In the genomic region with DNA sequence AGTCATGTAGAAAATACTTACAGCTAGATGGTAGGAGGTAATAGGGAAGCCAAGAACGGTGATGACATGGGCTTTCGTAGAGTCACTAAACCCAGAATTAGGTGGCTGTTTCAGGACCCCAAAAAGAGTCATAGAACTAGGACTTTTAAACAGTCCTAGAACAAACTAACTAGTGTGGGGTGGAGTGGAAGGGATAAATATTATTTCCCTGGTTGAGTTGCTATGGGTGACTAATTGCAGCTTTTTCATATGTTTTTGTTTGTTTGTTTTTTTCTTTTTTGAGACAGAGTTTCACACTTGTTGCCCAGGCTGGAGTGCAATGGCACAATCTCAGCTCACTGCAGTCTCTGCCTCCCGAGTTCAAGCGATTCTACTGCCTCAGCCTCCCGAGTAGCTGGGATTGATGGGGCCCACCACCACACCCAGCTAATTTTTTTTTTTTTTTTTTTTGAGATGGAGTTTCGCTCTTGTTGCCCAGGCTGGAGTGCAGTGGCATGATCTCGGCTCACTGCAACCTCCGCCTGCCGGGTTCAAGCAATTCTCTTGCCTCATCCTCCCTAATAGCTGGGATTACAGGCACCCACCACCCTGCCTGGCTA, we compare ENCODE assay signal across 8 cellular contexts.
A peak's percentile ranks its signal among the peaks of the same experiment; 100 is the strongest.
DNase-seq lines count a peak whose midpoint lies in the region; FAIRE-seq and TF ChIP-seq lines count a peak whose summit lies in the region.
"Not testable (repeated sequence)": the region's sequence is repeated elsewhere in the genome, so short reads cannot be mapped to it uniquely, and the experiment has no call there.

No MANE protein-coding gene starts in this region.

- H3K4me3 ChIP-seq in ACC112 (ENCODE audit: low read depth, low read length); keratinocyte (ENCODE audit: control insufficient read depth in 2 of 3, extremely low read depth in 1 of 3, insufficient read depth in 2 of 3, low read depth in 1 of 3, low read length in 3 of 3); trophoblast cell (ENCODE audit: low read depth, low read length): not testable (repeated sequence)

- H2BK12ac ChIP-seq in trophoblast cell (ENCODE audit: low read length) = not testable (repeated sequence)

- not testable (repeated sequence) for H3K9me3 ChIP-seq in keratinocyte (ENCODE audit: control insufficient read depth, low read depth, low read length); trophoblast cell (ENCODE audit: insufficient read depth, low read depth, low read length)

- not testable (repeated sequence) for H4K20me1 ChIP-seq in keratinocyte (ENCODE audit: control insufficient read depth, extremely low read depth, insufficient read depth, low read length)

- H3K23ac ChIP-seq in trophoblast cell (ENCODE audit: low read length) = not testable (repeated sequence)

- H2AFZ ChIP-seq in ACC112 (ENCODE audit: low read length, unreplicated experiment); keratinocyte (ENCODE audit: control insufficient read depth, low read length); trophoblast cell (ENCODE audit: insufficient read depth, low read length, poor library complexity): not testable (repeated sequence)

- H2BK120ac ChIP-seq in trophoblast cell (ENCODE audit: insufficient read depth, low read length, poor library complexity) = not testable (repeated sequence)

- not testable (repeated sequence) for H3K4me1 ChIP-seq in ACC112 (ENCODE audit: control insufficient read depth, insufficient read depth, low read length, unreplicated experiment); trophoblast cell (ENCODE audit: control insufficient read depth in 1 of 2, insufficient read depth in 2 of 2, low read length in 2 of 2)
- peaks cover 12% of the 10 kb centered on the region for H3K4me1 ChIP-seq in keratinocyte (ENCODE audit: control insufficient read depth, extremely low read depth, insufficient read depth, low read length)

- H3K27ac Mint-ChIP-seq in chondrocyte (ENCODE audit: unreplicated experiment) = peak overlapping the region; percentile 5

- not testable (repeated sequence) for H3K4me3 Mint-ChIP-seq in chondrocyte (ENCODE audit: unreplicated experiment)

- H3K36me3 ChIP-seq in ACC112 (ENCODE audit: insufficient read depth, low read length); keratinocyte (ENCODE audit: control insufficient read depth in 2 of 2, extremely low read depth in 1 of 2, insufficient read depth in 2 of 2, low read length in 2 of 2): not testable (repeated sequence)
- peaks cover 12% of the 10 kb centered on the region in 2 experiments for H3K36me3 ChIP-seq in trophoblast cell (ENCODE audit: control insufficient read depth in 1 of 2, insufficient read depth in 2 of 2, low read length in 2 of 2)

- not testable (repeated sequence) for H4K91ac ChIP-seq in trophoblast cell (ENCODE audit: low read depth, low read length)

- not testable (repeated sequence) for H3K79me2 ChIP-seq in ACC112 (ENCODE audit: control insufficient read depth, insufficient read depth, low read length, unreplicated experiment); keratinocyte (ENCODE audit: control insufficient read depth, insufficient read depth, low read length); trophoblast cell (ENCODE audit: control insufficient read depth, insufficient read depth, low read length, poor library complexity)

- not testable (repeated sequence) for H3K9me3 Mint-ChIP-seq in chondrocyte (ENCODE audit: low read depth)

- whole genome bisulfite sequencing in trophoblast cell (ENCODE audit: extremely low coverage, insufficient coverage, insufficient read length) = no CpG with 5 or more reads among the region's 9 CpGs

- not testable (repeated sequence) for H3K14ac ChIP-seq in trophoblast cell (ENCODE audit: low read length)

- not testable (repeated sequence) for H3K4me2 ChIP-seq in keratinocyte (ENCODE audit: control insufficient read depth, extremely low read depth, insufficient read depth, low read depth, low read length); trophoblast cell (ENCODE audit: low read length)

- not testable (repeated sequence) for H4K12ac ChIP-seq in trophoblast cell (ENCODE audit: low read depth, low read length)

- H3K9me1 ChIP-seq in keratinocyte (ENCODE audit: control insufficient read depth, extremely low read depth, insufficient read depth, low read length) = not testable (repeated sequence)

- H3K4me1 Mint-ChIP-seq in chondrocyte (ENCODE audit: low read depth) = peaks cover 24% of the 10 kb centered on the region

- DNase-seq in ELR (ENCODE audit: low read depth) (peak; percentile 12), M059J (ENCODE audit: low read depth) (peak; percentile 39), amniotic epithelial cell (ENCODE audit: low read depth) (peak; percentile 8), fibroblast of gingiva (ENCODE audit: low read depth) (peak; percentile 18), trophoblast cell (peak; percentile 3 to 68)
- not testable (repeated sequence) for DNase-seq in chondrocyte (ENCODE audit: low spot score); keratinocyte (ENCODE audit: low read depth, low spot score)

- not testable (repeated sequence) for H3K4ac ChIP-seq in trophoblast cell (ENCODE audit: low read depth, low read length)

- H2AK5ac ChIP-seq in trophoblast cell (ENCODE audit: low read length) = not testable (repeated sequence)

- not testable (repeated sequence) for H3K18ac ChIP-seq in trophoblast cell (ENCODE audit: low read length)

- not testable (repeated sequence) for H2BK5ac ChIP-seq in trophoblast cell (ENCODE audit: low read depth, low read length, poor library complexity)

- not testable (repeated sequence) for H3K27me3 Mint-ChIP-seq in chondrocyte (ENCODE audit: low read depth)

- H3K27ac ChIP-seq in ACC112 (ENCODE audit: low read depth, low read length) (peak overlapping the region; percentile 60), keratinocyte (ENCODE audit: control insufficient read depth, insufficient read depth, low read length) (peak overlapping the region; percentile 30)
- H3K27ac ChIP-seq in trophoblast cell (ENCODE audit: low read depth, low read length) = not testable (repeated sequence)

- TF ChIP-seq CTCF in chondrocyte (IDR thresholded peaks at IDR 0.05); keratinocyte (optimal IDR thresholded peaks at IDR 0.05 in 1 of 3, IDR thresholded peaks at IDR 0.05 in 1 of 3, conservative IDR thresholded peaks at IDR 0.05 in 1 of 3; ENCODE audit: extremely low read depth in 1 of 3, insufficient read depth in 2 of 3, low read length in 3 of 3): not testable (repeated sequence)

- dilution Hi-C loops in keratinocyte (cut with MboI; ENCODE audit: extremely low pct_ligation_motif_present, low sequenced_read_pairs) = not testable (repeated sequence)

- FAIRE-seq in keratinocyte (lab: Jason Lieb, UNC) = not testable (repeated sequence)

- not testable (repeated sequence) for H3K27me3 ChIP-seq in ACC112 (ENCODE audit: insufficient read depth, low read length); keratinocyte (ENCODE audit: control insufficient read depth, extremely low read depth, insufficient read depth, low read length); trophoblast cell (ENCODE audit: insufficient read depth, low read length)

- H3K79me1 ChIP-seq in trophoblast cell (ENCODE audit: low read length) = not testable (repeated sequence)

- not testable (repeated sequence) for H3K9ac ChIP-seq in keratinocyte (ENCODE audit: control insufficient read depth, extremely low read depth, insufficient read depth, low read length); trophoblast cell (ENCODE audit: low read length)

- not testable (repeated sequence) for H3K36me3 Mint-ChIP-seq in chondrocyte (ENCODE audit: low read depth)

- H4K8ac ChIP-seq in trophoblast cell (ENCODE audit: low read depth, low read length) = not testable (repeated sequence)
